Comparison of ENCODE assay signal across 8 cellular contexts in the genomic region with DNA sequence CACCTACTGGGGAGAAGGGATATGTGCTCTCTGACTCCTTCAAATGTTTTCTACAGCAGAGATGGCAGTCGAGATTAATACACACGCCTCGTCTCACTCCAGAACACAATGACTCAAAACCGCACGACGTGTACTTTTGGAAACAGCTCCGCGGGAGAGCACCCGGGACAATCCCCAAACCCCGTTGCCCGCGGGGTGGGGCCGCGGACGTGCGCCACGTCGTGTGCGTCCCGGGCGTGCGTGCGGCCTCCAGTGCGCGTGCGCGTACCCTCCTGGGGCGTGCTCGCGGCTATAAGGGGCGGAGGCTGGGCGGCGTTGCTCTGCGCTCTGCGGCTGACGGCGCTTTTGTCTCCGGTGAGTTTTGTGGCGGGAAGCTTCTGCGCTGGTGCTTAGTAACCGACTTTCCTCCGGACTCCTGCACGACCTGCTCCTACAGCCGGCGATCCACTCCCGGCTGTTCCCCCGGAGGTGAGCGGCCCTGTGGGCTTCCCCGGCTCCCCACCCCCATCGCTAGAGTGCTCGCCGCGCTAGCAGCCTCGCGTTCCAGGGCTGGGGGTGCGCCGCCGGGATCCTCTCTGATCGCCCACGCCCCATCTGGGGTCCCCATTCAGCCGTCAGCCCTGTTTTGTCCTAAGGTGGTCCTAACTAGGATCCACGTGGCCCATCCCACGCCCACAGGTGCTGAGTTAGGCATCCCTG. TPM values are rescaled to one million over a fixed set of nuclear protein-coding genes. Genes with fewer than 3 reads are reported as not detected.
DNase-seq lines count a peak whose midpoint lies in the region; ATAC-seq and TF ChIP-seq lines count a peak whose summit lies in the region.

A gene with protein sequence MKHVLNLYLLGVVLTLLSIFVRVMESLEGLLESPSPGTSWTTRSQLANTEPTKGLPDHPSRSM (plus strand): TSS at position 323 of the 699 bp plus-strand sequence. CDS start 1,391 bp downstream, outside the sequence.

- peak within 1 kb of the TSS; percentile 63 to 96 (median 92) for H3K27ac Mint-ChIP-seq in IgD-negative memory B cell

- intact Hi-C loops in mucosa of descending colon (cut with DNase I, micrococcal nuclease) = no loop called here

- peak within 1 kb of the TSS; percentile 67 for H3K4me3 ChIP-seq in mucosa of descending colon

- H3K36me3 ChIP-seq in mucosa of descending colon (ENCODE audit: low read depth) = no peaks in the 10 kb centered on the region

- peak; percentile 73 for DNase-seq in DMS114 treated with DMSO at 0.1 percent for 48 hours (lab: John Stamatoyannopoulos, UW; ENCODE audit: unreplicated experiment)
- peak; percentile 92 for DNase-seq in OCI-M1 (lab: John Stamatoyannopoulos, UW)
- peak; percentile 89 for DNase-seq in activated T-cell treated with anti-CD3 and anti-CD28 coated beads for 4 hours
- DNase-seq in epithelial cell of prostate (ENCODE audit: low read depth, low spot score) = peak; percentile 88
- peak; percentile 93 to 97 (median 95) for DNase-seq in mucosa of descending colon
- peak; percentile 79 to 84 for DNase-seq in stimulated activated CD8-positive, alpha-beta memory T cell treated with anti-CD3 and anti-CD28 coated beads, Interleukin-4, amount 100 ng/mL, for 1 hour (ENCODE audit: low read depth in 2 of 2, low spot score in 1 of 2)

- H3K4me1 Mint-ChIP-seq in IgD-negative memory B cell = peaks cover 15 to 27% (median 17%) of the 10 kb centered on the region in 3 donors

- H3K4me3 Mint-ChIP-seq in IgD-negative memory B cell = peak within 1 kb of the TSS; percentile 92 to 99 (median 95)

- no peaks in the 10 kb centered on the region for H3K9me3 Mint-ChIP-seq in IgD-negative memory B cell

- H3K9me3 ChIP-seq in mucosa of descending colon = no peaks in the 10 kb centered on the region

- H3K27ac ChIP-seq in epithelial cell of prostate = peak within 1 kb of the TSS; percentile 48

- ATAC-seq in GM21576 (IDR thresholded peaks at IDR 0.05; ENCODE audit: unreplicated experiment) (peak; percentile 69), mucosa of descending colon (peak; percentile 98)

- peaks cover 2% of the 10 kb centered on the region for H3K36me3 Mint-ChIP-seq in IgD-negative memory B cell

- peaks cover 1% of the 10 kb centered on the region for H3K27me3 Mint-ChIP-seq in IgD-negative memory B cell

- no peak for TF ChIP-seq CTCF in mucosa of descending colon (IDR thresholded peaks at IDR 0.05)

- H3K4me1 ChIP-seq in mucosa of descending colon (ENCODE audit: low read depth) = peaks cover 32% of the 10 kb centered on the region

RNA-seq across cellular contexts. Expression of the gene that starts here (rescaled TPM):
- 8.7 TPM for polyA plus RNA-seq in IgD-negative memory B cell
- 1 to 10 TPM; 5.8 to 9.8 (median 6.6) TPM for total RNA-seq in mucosa of descending colon

Comparison
In these comparisons a context has a peak if more than half of its experiments do, and no peak if none do; other contexts are left out.
1. Peak in every context shown above with its lines: DNase-seq, ATAC-seq, H3K4me3 ChIP-seq and H3K27ac ChIP-seq.